In genomic region chr15:92656089-92656488, GRCh38 we compare ENCODE assay signal across 9 cellular contexts. TPM values are rescaled to one million over a fixed set of nuclear protein-coding genes. Genes with fewer than 3 reads are reported as not detected.
DNase-seq lines count a peak whose midpoint lies in the region; ATAC-seq, FAIRE-seq and TF ChIP-seq lines count a peak whose summit lies in the region.
"Had no signal": no experiment of that assay in that cellular context is flagged by ENCODE, and none has a peak within 500 bp of the region (broad histone marks: within the 10 kb centered on the region; RNA-seq: fewer than 3 reads in every experiment).

No MANE protein-coding gene starts in this region.

- ATAC-seq in heart left ventricle = no peak
- no peak for ATAC-seq in Right ventricle myocardium inferior
- no peak for ATAC-seq in upper lobe of left lung (ENCODE audit: low FRiP score in 2 of 2)

- intact Hi-C loops in heart left ventricle (cut with DNase I) = no loop called here
- intact Hi-C loops in Right ventricle myocardium inferior (cut with DNase I) = no loop called here
- intact Hi-C loops in ascending aorta (cut with DNase I) = no loop called here

- no peak for DNase-seq in heart left ventricle
- DNase-seq in Right ventricle myocardium inferior (ENCODE audit: missing footprints) = no peak
- no peak for DNase-seq in ascending aorta (ENCODE audit: low spot score in 2 of 2)
- DNase-seq in upper lobe of left lung = no peak
- DNase-seq in hypothalamus (lab: John Stamatoyannopoulos, UW) = no peak
- no peak for DNase-seq in DMS114 treated with DMSO at 0.1 percent for 48 hours (lab: John Stamatoyannopoulos, UW; ENCODE audit: unreplicated experiment)
- no peak for DNase-seq in GM12891 (ENCODE audit: insufficient read length, low spot score)
- DNase-seq: DMS79 had no signal

- H3K27me3 ChIP-seq in heart left ventricle (peaks cover 0 to 16% (median 0%) of the 10 kb centered on the region in 9 donors), ascending aorta (no peaks in the 10 kb centered on the region), muscle layer of duodenum (ENCODE audit: low read depth, low read length) (no peaks in the 10 kb centered on the region), upper lobe of left lung (peaks cover 0 to 8% (median 0%) of the 10 kb centered on the region in 4 donors)

- WGBS in heart left ventricle, 4 donors = 86 to 93% (median 88%) methylated on average over 6 of the region's 6 CpGs
- 77 to 79% methylated on average over 6 of the region's 6 CpGs for WGBS in upper lobe of left lung, 2 donors

- no peaks in the 10 kb centered on the region for H3K9me3 ChIP-seq in heart left ventricle
- no peaks in the 10 kb centered on the region for H3K9me3 ChIP-seq in ascending aorta
- H3K9me3 ChIP-seq in muscle layer of duodenum (ENCODE audit: control insufficient read depth in 1 of 2, low read length in 2 of 2) = no peaks in the 10 kb centered on the region
- H3K9me3 ChIP-seq in upper lobe of left lung = no peaks in the 10 kb centered on the region

- TF ChIP-seq POLR2A in heart left ventricle (IDR thresholded peaks at IDR 0.05) (no peak), upper lobe of left lung (IDR thresholded peaks at IDR 0.05) (no peak), GM12891 (IDR thresholded peaks at IDR 0.05; ENCODE audit: low read depth, low read length) (no peak)

- TF ChIP-seq CTCF in heart left ventricle (IDR thresholded peaks at IDR 0.05) (no peak), ascending aorta (IDR thresholded peaks at IDR 0.05) (no peak), upper lobe of left lung (IDR thresholded peaks at IDR 0.05) (no peak)

- H3K4me3 ChIP-seq in heart left ventricle = peak overlapping the region; percentile 44 to 83 (median 64)
- peak overlapping the region; percentile 61 to 83 for H3K4me3 ChIP-seq in ascending aorta
- peak overlapping the region; percentile 32 to 82 for H3K4me3 ChIP-seq in muscle layer of duodenum (ENCODE audit: low read depth in 1 of 2, low read length in 2 of 2)
- peak overlapping the region in 3 of 4 donors; percentile 53 to 62 (median 61) for H3K4me3 ChIP-seq in upper lobe of left lung

- H3K27ac ChIP-seq in heart left ventricle = peak overlapping the region in 5 of 12 donors; percentile 24 to 73 (median 61)
- no peak overlapping the region for H3K27ac ChIP-seq in ascending aorta
- no peak overlapping the region for H3K27ac ChIP-seq in muscle layer of duodenum (ENCODE audit: low read length)
- H3K27ac ChIP-seq in upper lobe of left lung = peak overlapping the region in 3 of 4 donors; percentile 71 to 84 (median 83)

- H3K36me3 ChIP-seq in heart left ventricle (no peaks in the 10 kb centered on the region), ascending aorta (no peaks in the 10 kb centered on the region), muscle layer of duodenum (ENCODE audit: control insufficient read depth in 1 of 2, insufficient read depth in 2 of 2, low read length in 2 of 2) (no peaks in the 10 kb centered on the region), upper lobe of left lung (no peaks in the 10 kb centered on the region)

- no peak for TF ChIP-seq EP300 in upper lobe of left lung (IDR thresholded peaks at IDR 0.05)

- peaks cover 0 to 46% (median 14%) of the 10 kb centered on the region in 12 donors for H3K4me1 ChIP-seq in heart left ventricle
- peaks cover 0 to 3% of the 10 kb centered on the region in 2 donors for H3K4me1 ChIP-seq in ascending aorta
- peaks cover 0 to 17% of the 10 kb centered on the region in 2 donors for H3K4me1 ChIP-seq in muscle layer of duodenum (ENCODE audit: control insufficient read depth in 1 of 2, insufficient read depth in 2 of 2, low read length in 2 of 2)
- peaks cover 0 to 21% (median 14%) of the 10 kb centered on the region in 4 donors for H3K4me1 ChIP-seq in upper lobe of left lung

- no peak for FAIRE-seq in GM12891 (lab: Jason Lieb, UNC)

TF ChIP-seq in GM12891, 5 proteins besides CTCF, POLR2A, EP300 and RAD21:
- TF ChIP-seq POU2F2 (IDR thresholded peaks at IDR 0.05; ENCODE audit: low read depth, low read length) (no peak), PAX5 (IDR thresholded peaks at IDR 0.05; ENCODE audit: insufficient read depth, low read length, severe bottlenecking) (no peak), SPI1 (IDR thresholded peaks at IDR 0.05; ENCODE audit: low read depth, low read length) (no peak), POLR2AphosphoS5 (IDR thresholded peaks at IDR 0.05; ENCODE audit: low read depth, low read length) (no peak), TAF1 (IDR thresholded peaks at IDR 0.05; ENCODE audit: low read depth, low read length) (no peak)

RNA-seq across cellular contexts. Expression of gene FAM174B, which starts 0.5 kb away (rescaled TPM):
- total RNA-seq in heart left ventricle = 10 to 100 TPM in 8 of 9 donors, 1 to 10 TPM in 1; 9.6 to 22.2 (median 12.3) TPM
- 1 to 10 TPM; 6.8 to 8.3 TPM for polyA plus RNA-seq in heart left ventricle
- 13.0 TPM for total RNA-seq in Right ventricle myocardium inferior
- total RNA-seq in ascending aorta = 5.2 TPM
- 100 to 1,000 TPM in 1 of 6 donors, 10 to 100 TPM in 5; 54.5 to 109 (median 67.5) TPM for total RNA-seq in upper lobe of left lung
- polyA plus RNA-seq in GM12891 (2012; ENCODE audit: low read depth, missing spikeins) = 28.6 TPM

Comparison
In these comparisons a context has a peak if more than half of its experiments do, and no peak if none do; other contexts are left out.
1. H3K27ac ChIP-seq: peak in upper lobe of left lung (3 of 4); none in ascending aorta (0 of 2) and muscle layer of duodenum (single experiment).
2. Peak in every context shown above with its lines, with median percentiles within 50 percentile points of each other: H3K4me3 ChIP-seq.